In genomic region chr16:89061590-89062380, GRCh38 we compare ENCODE assay signal across 18 cellular contexts. TPM values are rescaled to one million over a fixed set of nuclear protein-coding genes. Genes with fewer than 3 reads are reported as not detected.
DNase-seq lines count a peak whose midpoint lies in the region; ATAC-seq and TF ChIP-seq lines count a peak whose summit lies in the region.
"Had no signal": no experiment of that assay in that cellular context is flagged by ENCODE, and none has a peak within 500 bp of the region (broad histone marks: within the 10 kb centered on the region; RNA-seq: fewer than 3 reads in every experiment).

No MANE protein-coding gene starts in this region.

- 60 to 72% methylated on average over 14 to 15 of the region's 17 CpGs for WGBS in thyroid gland, 2 donors

- no peaks in the 10 kb centered on the region for H4K20me1 ChIP-seq in OCI-LY3 (ENCODE audit: insufficient read depth, low read length)

- no peak overlapping the region for H3K4me3 Mint-ChIP-seq in stimulated activated naive CD8-positive, alpha-beta T cell treated with anti-CD3 and anti-CD28 coated beads, Interleukin-15, amount 100 ng/mL, for 72 hours
- H3K4me3 Mint-ChIP-seq in memory B cell, result peak overlapping the region; percentile 46
- H3K4me3 Mint-ChIP-seq: CD14-positive monocyte had no signal

- peaks cover 6% of the 10 kb centered on the region for H3K36me3 ChIP-seq in OCI-LY3 (replicated peaks; ENCODE audit: low read depth, low read length)
- no peaks in the 10 kb centered on the region for H3K36me3 ChIP-seq in thyroid gland
- H3K36me3 ChIP-seq: MG63, SJSA1 had no signal

- peak overlapping the region; percentile 99 for H3K27ac ChIP-seq in OCI-LY3 (ENCODE audit: low read length)
- no peak overlapping the region for H3K27ac ChIP-seq in thyroid gland
- H3K27ac ChIP-seq: PC-9, SJSA1 had no signal

- peak; percentile 7 for ATAC-seq in stimulated activated naive CD8-positive, alpha-beta T cell treated with anti-CD3 and anti-CD28 coated beads, Interleukin-15, amount 100 ng/mL, for 72 hours
- no peak for ATAC-seq in stimulated activated naive CD8-positive, alpha-beta T cell treated with anti-CD3 and anti-CD28 coated beads, Interleukin-15, Interleukin-2, amounts not matched to agents 100 U/mL and 50 U/mL, for 24 hours
- no peak for ATAC-seq in memory B cell (ENCODE audit: low read depth)
- ATAC-seq in HG02798 (IDR thresholded peaks at IDR 0.05; ENCODE audit: poor library complexity, unreplicated experiment), result no peak

- peaks cover 7% of the 10 kb centered on the region for H3K27me3 Mint-ChIP-seq in stimulated activated naive CD8-positive, alpha-beta T cell treated with anti-CD3 and anti-CD28 coated beads, Interleukin-15, amount 100 ng/mL, for 72 hours
- no peaks in the 10 kb centered on the region for H3K27me3 Mint-ChIP-seq in memory B cell

- TF ChIP-seq POLR2A in thyroid gland (IDR thresholded peaks at IDR 0.05), result no peak

- H3K27ac Mint-ChIP-seq in stimulated activated naive CD8-positive, alpha-beta T cell treated with anti-CD3 and anti-CD28 coated beads, Interleukin-15, amount 100 ng/mL, for 72 hours, result peak overlapping the region in 1 of 2 donors; percentile 66
- peak overlapping the region; percentile 97 for H3K27ac Mint-ChIP-seq in memory B cell
- H3K27ac Mint-ChIP-seq: CD14-positive monocyte had no signal

- H3K4me3 ChIP-seq in OCI-LY3 (ENCODE audit: low read length) (peak overlapping the region; percentile 78), thyroid gland (replicated peaks in 1 of 3) (no peak overlapping the region)
- H3K4me3 ChIP-seq: MG63, PC-9, SJSA1 had no signal

- H3K4me2 ChIP-seq in OCI-LY3 (ENCODE audit: low read length), result peak overlapping the region; percentile 95
- H3K4me2 ChIP-seq: PC-9 had no signal

- peak overlapping the region; percentile 99 for H3K9ac ChIP-seq in OCI-LY3 (ENCODE audit: low read length)

- H3K36me3 Mint-ChIP-seq in memory B cell, result peaks cover 2% of the 10 kb centered on the region
- H3K36me3 Mint-ChIP-seq: CD14-positive monocyte had no signal

- DNase-seq in stimulated activated naive CD8-positive, alpha-beta T cell treated with anti-CD3 and anti-CD28 coated beads, Interleukin-15, amount 100 ng/mL, for 72 hours, result no peak
- no peak for DNase-seq in stimulated activated naive CD8-positive, alpha-beta T cell treated with anti-CD3 and anti-CD28 coated beads, Interleukin-15, Interleukin-2, amounts not matched to agents 100 U/mL and 50 U/mL, for 24 hours
- DNase-seq in memory B cell (ENCODE audit: low spot score in 2 of 2), result no peak
- DNase-seq in pons (ENCODE audit: low spot score), result no peak
- DNase-seq in thyroid gland, result no peak
- DNase-seq in activated gamma-delta T cell (lab: John Stamatoyannopoulos, UW), result no peak
- DNase-seq: MG63; NCI-H1092 treated with DMSO at 0.1 percent for 48 hours; NCI-H1694; NCI-H226; NCI-H524 treated with DMSO at 0.1 percent for 48 hours; NK-92 treated with Interleukin-12 subunit alpha and Interleukin-12 subunit beta, amount 100 ng/mL, for 24 hours; PC-9; SW 1271 had no signal

- intact Hi-C loops in thyroid gland (cut with DNase I), result no loop called here

- H3K4me1 Mint-ChIP-seq in stimulated activated naive CD8-positive, alpha-beta T cell treated with anti-CD3 and anti-CD28 coated beads, Interleukin-15, amount 100 ng/mL, for 72 hours, result no peaks in the 10 kb centered on the region
- H3K4me1 Mint-ChIP-seq in memory B cell, result peaks cover 39% of the 10 kb centered on the region

- no peaks in the 10 kb centered on the region for H3K9me3 ChIP-seq in OCI-LY3 (ENCODE audit: insufficient read depth, low read length)
- no peaks in the 10 kb centered on the region for H3K9me3 ChIP-seq in thyroid gland
- H3K9me3 ChIP-seq: MG63, SJSA1 had no signal

- H3K4me1 ChIP-seq in OCI-LY3 (ENCODE audit: low read length) (peaks cover 85% of the 10 kb centered on the region), thyroid gland (no peaks in the 10 kb centered on the region)
- H3K4me1 ChIP-seq: SJSA1 had no signal

- H3K79me2 ChIP-seq in OCI-LY3 (ENCODE audit: low read length), result peaks cover 49% of the 10 kb centered on the region

- no peaks in the 10 kb centered on the region for H3K9me3 Mint-ChIP-seq in stimulated activated naive CD8-positive, alpha-beta T cell treated with anti-CD3 and anti-CD28 coated beads, Interleukin-15, amount 100 ng/mL, for 72 hours
- no peaks in the 10 kb centered on the region for H3K9me3 Mint-ChIP-seq in memory B cell

- H3K27me3 ChIP-seq in OCI-LY3 (ENCODE audit: low read depth, low read length) (no peaks in the 10 kb centered on the region), thyroid gland (no peaks in the 10 kb centered on the region)
- H3K27me3 ChIP-seq: MG63 had no signal

- no peak overlapping the region for H2AFZ ChIP-seq in OCI-LY3 (ENCODE audit: low read depth, low read length)
- H2AFZ ChIP-seq: PC-9 had no signal

- TF ChIP-seq CTCF in OCI-LY3 (IDR thresholded peaks at IDR 0.05; ENCODE audit: low read depth, low read length) (no peak), thyroid gland (IDR thresholded peaks at IDR 0.05) (no peak)

RNA-seq across cellular contexts. Expression of gene ACSF3, which starts 31.9 kb away (rescaled TPM):
- 10 to 100 TPM; 30.1 to 51.2 (median 33.4) TPM for total RNA-seq in thyroid gland
